In genomic region chr5:135446615-135447014, GRCh38 we compare ENCODE assay signal across 24 cellular contexts. TPM values are rescaled to one million over a fixed set of nuclear protein-coding genes. Genes with fewer than 3 reads are reported as not detected.
A peak's percentile ranks its signal among the peaks of the same experiment; 100 is the strongest.
DNase-seq lines count a peak whose midpoint lies in the region; ATAC-seq and TF ChIP-seq lines count a peak whose summit lies in the region.
"Had no signal": no experiment of that assay in that cellular context is flagged by ENCODE, and none has a peak within 500 bp of the region (broad histone marks: within the 10 kb centered on the region; RNA-seq: fewer than 3 reads in every experiment).

No MANE protein-coding gene starts in this region.

- peaks cover 6% of the 10 kb centered on the region for H3K4me1 ChIP-seq in osteoblast (ENCODE audit: insufficient read depth, low read length)
- H3K4me1 ChIP-seq: HAP-1 had no signal

- H3K4me2 ChIP-seq in osteoblast (ENCODE audit: insufficient read depth, low read length) = no peak overlapping the region
- H3K4me2 ChIP-seq: PC-9 had no signal

- no peak overlapping the region for H3K4me3 ChIP-seq in osteoblast (ENCODE audit: insufficient read depth, low read length)
- H3K4me3 ChIP-seq: HAP-1, PC-9, SK-N-MC had no signal

- H3K9me3 ChIP-seq in osteoblast (ENCODE audit: low read depth, low read length) = peaks cover 2% of the 10 kb centered on the region
- H3K9me3 ChIP-seq: HAP-1 had no signal

- no peak overlapping the region for H3K27ac ChIP-seq in osteoblast (ENCODE audit: low read depth, low read length)
- H3K27ac ChIP-seq: PC-9, SK-N-MC had no signal

- H3K36me3 ChIP-seq in osteoblast (ENCODE audit: insufficient read depth, low read length) = no peaks in the 10 kb centered on the region
- H3K36me3 ChIP-seq: HAP-1 had no signal

- ATAC-seq in left ventricle myocardium superior = no peak
- ATAC-seq in HG03432 (IDR thresholded peaks at IDR 0.05; ENCODE audit: unreplicated experiment) = peak; percentile 43
- ATAC-seq in left lobe of liver = no peak

- intact Hi-C loops in cardiac septum (cut with DNase I) (no loop called here), left ventricle myocardium superior (cut with micrococcal nuclease) (no loop called here)

- no peaks in the 10 kb centered on the region for H3K79me2 ChIP-seq in osteoblast (ENCODE audit: insufficient read depth, low read length)

- H3K27me3 ChIP-seq in osteoblast (ENCODE audit: insufficient read depth, low read length) = peaks cover 17% of the 10 kb centered on the region

- TF ChIP-seq CTCF in osteoblast (IDR thresholded peaks at IDR 0.05; ENCODE audit: extremely low read depth, low read depth, low read length) = no peak

- DNase-seq in cardiac septum (ENCODE audit: low spot score) (peak; percentile 51), left ventricle myocardium superior (no peak), left lobe of liver (ENCODE audit: low spot score) (peak; percentile 31), osteoblast (ENCODE audit: insufficient read length, low spot score, missing footprints) (no peak), middle frontal gyrus (ENCODE audit: extremely low spot score, low spot score) (no peak), superior temporal gyrus (ENCODE audit: extremely low spot score) (no peak)
- DNase-seq: CD4-positive, alpha-beta T cell; GOT3; IMR-90; KG1; NCI-H1048; NCI-H1417; NCI-H1694 treated with DMSO at 0.1 percent for 48 hours; NCI-H2081 treated with DMSO at 0.1 percent for 48 hours; NCI-H2171; NCI-H226; NCI-H510A; PC-9; RPMI8226; SHP77 treated with DMSO at 0.1 percent for 48 hours had no signal

- H2AFZ ChIP-seq in osteoblast (ENCODE audit: low read length) = no peak overlapping the region
- H2AFZ ChIP-seq: PC-9 had no signal

- no peaks in the 10 kb centered on the region for H4K20me1 ChIP-seq in osteoblast (ENCODE audit: insufficient read depth, low read length)

RNA-seq across cellular contexts. Expression of gene DCANP1, which starts 0.5 kb away (rescaled TPM):
- total RNA-seq in cardiac septum (not detected), left ventricle myocardium superior (not detected), left lobe of liver (not detected), osteoblast (not detected in 2 replicates)
- total RNA-seq: A172, IMR-90, PC-9 had no signal

RNA-seq across cellular contexts. Expression of gene TIFAB, which starts 5.5 kb away (rescaled TPM):
- total RNA-seq in cardiac septum = not detected
- total RNA-seq in left ventricle myocardium superior = not detected
- not detected for total RNA-seq in left lobe of liver
- not detected in 2 replicates for total RNA-seq in osteoblast
- total RNA-seq: A172, IMR-90, PC-9 had no signal

RNA-seq across cellular contexts. Expression of gene MACROH2A1, which starts 47.6 kb away (rescaled TPM):
- total RNA-seq in cardiac septum (112 TPM), left ventricle myocardium superior (119 TPM), left lobe of liver (42.9 TPM), osteoblast (150 and 162 TPM in 2 replicates)

Comparison
In these comparisons a context has a peak if more than half of its experiments do, and no peak if none do; other contexts are left out.
1. DNase-seq: peak in cardiac septum (single experiment) and left lobe of liver (single experiment); none in left ventricle myocardium superior (single experiment), osteoblast (single experiment), middle frontal gyrus (single experiment) and superior temporal gyrus (single experiment).